Comparison of ENCODE assay signal across 9 cellular contexts in the genomic region with DNA sequence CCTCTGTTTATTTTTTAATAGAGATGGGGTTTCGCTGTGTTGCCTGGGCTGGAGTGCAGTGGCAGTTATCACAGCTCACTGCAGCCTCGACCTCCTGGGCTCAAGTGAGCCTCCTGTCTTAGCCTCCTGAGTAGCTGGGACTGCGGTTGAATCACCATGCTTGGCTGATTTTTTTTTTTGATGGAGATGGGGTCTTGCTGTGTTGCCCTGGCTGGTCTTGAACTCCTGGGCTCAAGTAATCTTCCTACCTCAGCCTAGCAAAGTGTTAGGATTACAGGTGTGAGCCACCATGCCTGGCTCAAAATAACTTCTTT. TPM values are rescaled to one million over a fixed set of nuclear protein-coding genes. Genes with fewer than 3 reads are reported as not detected.
A peak's percentile ranks its signal among the peaks of the same experiment; 100 is the strongest.
DNase-seq lines count a peak whose midpoint lies in the region; ATAC-seq and TF ChIP-seq lines count a peak whose summit lies in the region.
"Had no signal": no experiment of that assay in that cellular context is flagged by ENCODE, and none has a peak within 500 bp of the region (broad histone marks: within the 10 kb centered on the region; RNA-seq: fewer than 3 reads in every experiment).

No MANE protein-coding gene starts in this region.

- no peak overlapping the region for H3K9ac ChIP-seq in endodermal cell (ENCODE audit: extremely low read depth, low read length, poor library complexity, severe bottlenecking)

- no peaks in the 10 kb centered on the region for H3K36me3 ChIP-seq in BE2C
- H3K36me3 ChIP-seq in Panc1 (ENCODE audit: control insufficient read depth, insufficient read depth, low read length), result no peaks in the 10 kb centered on the region
- H3K36me3 ChIP-seq in endodermal cell (ENCODE audit: control insufficient read depth, insufficient read depth, low read length), result no peaks in the 10 kb centered on the region

- H3K9me3 ChIP-seq in BE2C (no peaks in the 10 kb centered on the region), Panc1 (ENCODE audit: control insufficient read depth, insufficient read depth, low read depth, low read length) (no peaks in the 10 kb centered on the region), endodermal cell (ENCODE audit: control insufficient read depth, low read length) (no peaks in the 10 kb centered on the region)
- H3K9me3 ChIP-seq: mucosa of descending colon had no signal

- DNase-seq in BE2C, result no peak
- no peak for DNase-seq in Panc1 (ENCODE audit: low read depth, low spot score)
- DNase-seq in endodermal cell, result no peak
- DNase-seq in neural crest cell (ENCODE audit: low read depth, low spot score), result no peak
- no peak for DNase-seq in NCI-H2107 treated with DMSO at 0.1 percent for 48 hours (lab: John Stamatoyannopoulos, UW; ENCODE audit: unreplicated experiment)
- no peak for DNase-seq in ecto neural progenitor cell (ENCODE audit: low spot score)
- DNase-seq in effector CD4-positive, alpha-beta T cell, result no peak

- TF ChIP-seq POLR2A in GM18505 (IDR thresholded peaks at IDR 0.05; ENCODE audit: borderline replicate concordance, extremely low read depth, insufficient read depth, insufficient read length), result no peak

- H3K4me3 Mint-ChIP-seq in endodermal cell (peak overlapping the region; percentile 65), neural crest cell (peak overlapping the region; percentile 80)

- POLR2A ChIA-PET in Panc1 (lab: Charles Lee), result interaction anchor here (0.6 to 0.8 kb wide), 2 partner anchors 49 to 51 kb away, joined by 4 to 8 read pairs; no protein-coding TSS in a partner anchor

- no peak for ATAC-seq in Panc1
- no peak for ATAC-seq in GM18505 (IDR thresholded peaks at IDR 0.05; ENCODE audit: unreplicated experiment)

- H3K4me3 ChIP-seq in BE2C (ENCODE audit: low read depth, low read length), result peak overlapping the region; percentile 59
- H3K4me3 ChIP-seq in Panc1 (ENCODE audit: low read depth in 2 of 2, low read length in 2 of 2), result peak overlapping the region in 1 of 2 experiments; percentile 64; a peak in 2 of 4 replicates
- peak overlapping the region; percentile 77 for H3K4me3 ChIP-seq in endodermal cell (ENCODE audit: low read length)
- H3K4me3 ChIP-seq: mucosa of descending colon had no signal

- H3K27ac ChIP-seq in Panc1 (ENCODE audit: low read length) (peak overlapping the region; percentile 84), endodermal cell (ENCODE audit: low read depth, low read length) (no peak overlapping the region)

- TF ChIP-seq CTCF in BE2C (IDR thresholded peaks at IDR 0.05; ENCODE audit: low read depth, low read length) (no peak), Panc1 (IDR thresholded peaks at IDR 0.05) (no peak), endodermal cell (conservative IDR thresholded peaks at IDR 0.05) (no peak), neural crest cell (conservative IDR thresholded peaks at IDR 0.05) (no peak)

- no TSS peak for BruUV-seq in Panc1 (replicated peaks; lab: Mats Ljungman, UMichigan)

- H3K36me3 Mint-ChIP-seq in endodermal cell (ENCODE audit: low read depth) (peaks cover 13% of the 10 kb centered on the region), neural crest cell (ENCODE audit: low read depth) (peaks cover 12% of the 10 kb centered on the region)

- H3K27ac Mint-ChIP-seq in endodermal cell, result no peak overlapping the region
- H3K27ac Mint-ChIP-seq in neural crest cell (ENCODE audit: unreplicated experiment), result no peak overlapping the region

- CTCF ChIA-PET in Panc1 (lab: Charles Lee), result no interaction called here

- WGBS in endodermal cell (ENCODE audit: insufficient coverage in 1 of 2, insufficient read length in 1 of 2), 2 experiments, result 91 to 96% methylated on average over 3 of the region's 3 CpGs

- H3K4me1 ChIP-seq in BE2C (no peaks in the 10 kb centered on the region), Panc1 (ENCODE audit: control insufficient read depth, insufficient read depth, low read length) (peaks cover 33% of the 10 kb centered on the region), endodermal cell (ENCODE audit: control insufficient read depth, insufficient read depth, low read length) (no peaks in the 10 kb centered on the region)

- H3K9me3 Mint-ChIP-seq in endodermal cell (peaks cover 8% of the 10 kb centered on the region), neural crest cell (no peaks in the 10 kb centered on the region)

- in situ Hi-C loops in Panc1 (cut with HindIII; ENCODE audit: low pct_unique_long_range_greater_than_20kb, low sequenced_read_pairs), result no loop called here

- intact Hi-C loops in Panc1 (cut with micrococcal nuclease; ENCODE audit: unreplicated experiment), result no loop called here

- H3K27me3 Mint-ChIP-seq in endodermal cell (ENCODE audit: insufficient read depth), result no peaks in the 10 kb centered on the region
- no peaks in the 10 kb centered on the region for H3K27me3 Mint-ChIP-seq in neural crest cell (ENCODE audit: low read depth)

- H3K27me3 ChIP-seq in BE2C (no peaks in the 10 kb centered on the region), Panc1 (ENCODE audit: control insufficient read depth, insufficient read depth, low read length) (no peaks in the 10 kb centered on the region), endodermal cell (ENCODE audit: control insufficient read depth, insufficient read depth, low read length, poor library complexity, severe bottlenecking) (no peaks in the 10 kb centered on the region)

- H3K4me1 Mint-ChIP-seq in endodermal cell (peaks cover 14% of the 10 kb centered on the region), neural crest cell (peaks cover 50% of the 10 kb centered on the region)

RNA-seq across cellular contexts. Expression of a gene that starts 8.1 kb away (rescaled TPM):
- 26.5 TPM for polyA plus RNA-seq in BE2C (2012; ENCODE audit: insufficient read depth, insufficient read length, low read depth)
- total RNA-seq in Panc1 (2021; ENCODE audit: unreplicated experiment), result 21.3 TPM
- 40.1 TPM for polyA plus RNA-seq in Panc1 (2012; ENCODE audit: insufficient read length)
- 10 to 100 TPM; 18.5 to 24.2 TPM for total RNA-seq in endodermal cell
- polyA plus RNA-seq in endodermal cell (2013, experiment 1 of 2), result 16.4 TPM
- 14.0 TPM for polyA plus RNA-seq in endodermal cell (2013, experiment 2 of 2)
- total RNA-seq in neural crest cell, result 27.3 and 27.8 TPM in 2 replicates

RNA-seq across cellular contexts. Expression of a gene that starts 35.2 kb away (rescaled TPM):
- 21.7 TPM for polyA plus RNA-seq in BE2C (2012; ENCODE audit: insufficient read depth, insufficient read length, low read depth)
- total RNA-seq in Panc1 (2021; ENCODE audit: unreplicated experiment) (92.7 TPM), endodermal cell (10 to 100 TPM; 30.7 to 36.9 TPM), neural crest cell (21.1 and 23.3 TPM in 2 replicates)
- polyA plus RNA-seq in Panc1 (2012; ENCODE audit: insufficient read length), result 73.6 TPM
- polyA plus RNA-seq in endodermal cell (2013, experiment 1 of 2), result 25.1 TPM
- 23.1 TPM for polyA plus RNA-seq in endodermal cell (2013, experiment 2 of 2)
